In genomic region chr18:8140841-8141501, GRCh38 we compare ENCODE assay signal across 14 cellular contexts.
DNase-seq lines count a peak whose midpoint lies in the region; ATAC-seq, FAIRE-seq and TF ChIP-seq lines count a peak whose summit lies in the region.
"Had no signal": no experiment of that assay in that cellular context is flagged by ENCODE, and none has a peak within 500 bp of the region (broad histone marks: within the 10 kb centered on the region; RNA-seq: fewer than 3 reads in every experiment).

No MANE protein-coding gene starts in this region.

- TF ChIP-seq EP300 in A549 (IDR thresholded peaks at IDR 0.05): no peak

- H3K79me1 ChIP-seq in mesendoderm (ENCODE audit: low read length): no peaks in the 10 kb centered on the region

- TF ChIP-seq POLR2A in A549 (IDR thresholded peaks at IDR 0.05; ENCODE audit: low read length): no peak

- no peak overlapping the region for H3K4ac ChIP-seq in mesendoderm (ENCODE audit: low read depth, low read length)

- H2BK120ac ChIP-seq in mesendoderm (ENCODE audit: low read depth, low read length): no peak overlapping the region

- H3K36me3 Mint-ChIP-seq in endodermal cell (ENCODE audit: low read depth): peaks cover 24% of the 10 kb centered on the region
- peaks cover 20% of the 10 kb centered on the region for H3K36me3 Mint-ChIP-seq in osteocyte (ENCODE audit: unreplicated experiment)
- H3K36me3 Mint-ChIP-seq: natural killer cell had no signal

- POLR2A ChIA-PET in A549 (lab: Yijun Ruan, JAX): no interaction called here

- peak overlapping the region; percentile 2 to 34; a peak in 2 of 6 replicates for H3K27ac ChIP-seq in A549
- no peak overlapping the region for H3K27ac ChIP-seq in endodermal cell (ENCODE audit: low read depth, low read length)
- H3K27ac ChIP-seq in mesendoderm (ENCODE audit: low read depth, low read length): no peak overlapping the region

- H3K56ac ChIP-seq in mesendoderm (ENCODE audit: low read length): no peak overlapping the region

- H3K27me3 ChIP-seq in endodermal cell (ENCODE audit: control insufficient read depth, insufficient read depth, low read length, poor library complexity, severe bottlenecking) (no peaks in the 10 kb centered on the region), mesendoderm (ENCODE audit: insufficient read depth, low read length, poor library complexity) (no peaks in the 10 kb centered on the region)

- no peak overlapping the region for H2BK5ac ChIP-seq in mesendoderm (ENCODE audit: low read length)

- H3K18ac ChIP-seq in mesendoderm (ENCODE audit: low read length): no peak overlapping the region

- H3K9me3 ChIP-seq in A549: no peaks in the 10 kb centered on the region
- peaks cover 14% of the 10 kb centered on the region for H3K9me3 ChIP-seq in endodermal cell (ENCODE audit: control insufficient read depth, low read length)

- H2AK5ac ChIP-seq in mesendoderm (ENCODE audit: low read length): no peak overlapping the region

- H3K9ac ChIP-seq in endodermal cell (ENCODE audit: extremely low read depth, low read length, poor library complexity, severe bottlenecking) (no peak overlapping the region), mesendoderm (ENCODE audit: low read length) (no peak overlapping the region)

- ATAC-seq in A549 (peak; percentile 39 to 67; a peak in 3 of 6 replicates), HG03045 (IDR thresholded peaks at IDR 0.05; ENCODE audit: unreplicated experiment) (no peak)
- ATAC-seq: natural killer cell had no signal

- no peak overlapping the region for H3K4me3 ChIP-seq in A549
- H3K4me3 ChIP-seq in endodermal cell (ENCODE audit: low read length): no peak overlapping the region
- H3K4me3 ChIP-seq in mesendoderm (ENCODE audit: low read length): no peak overlapping the region

- H3K23ac ChIP-seq in mesendoderm (ENCODE audit: low read length): no peak overlapping the region

- H2BK15ac ChIP-seq in mesendoderm (replicated peaks; ENCODE audit: low read depth): no peak overlapping the region

- TF ChIP-seq CTCF in A549 (IDR thresholded peaks at IDR 0.05): no peak
- TF ChIP-seq CTCF in endodermal cell (conservative IDR thresholded peaks at IDR 0.05): no peak
- TF ChIP-seq CTCF in osteocyte (IDR thresholded peaks at IDR 0.05): no peak

- TF ChIP-seq RAD21 in A549 (conservative IDR thresholded peaks at IDR 0.05 in 1 of 2, IDR thresholded peaks at IDR 0.05 in 1 of 2): no peak

- H3K79me2 ChIP-seq in mesendoderm (ENCODE audit: control insufficient read depth, insufficient read depth, low read length): no peaks in the 10 kb centered on the region

- H3K4me3 Mint-ChIP-seq in endodermal cell: no peak overlapping the region
- no peak overlapping the region for H3K4me3 Mint-ChIP-seq in osteocyte (ENCODE audit: unreplicated experiment)
- H3K4me3 Mint-ChIP-seq: natural killer cell; stimulated activated naive CD8-positive, alpha-beta T cell treated with anti-CD3 and anti-CD28 coated beads, Interleukin-15, Interleukin-2, amounts not matched to agents 100 ng/mL and 50 ng/mL, for 24 hours; T-helper 1 cell treated with Interleukin-12 subunit alpha and Interleukin-12 subunit beta and Interleukin-4 antibody, amounts not matched to agents 30 μg/mL and 1 μg/mL, for 36 hours had no signal

- 47% methylated on average over 8 of the region's 8 CpGs for WGBS in A549 (ENCODE audit: missing lambda C conversion rate)
- WGBS in endodermal cell (ENCODE audit: insufficient coverage in 1 of 2, insufficient read length in 1 of 2), 2 experiments: 89 to 93% methylated on average over 8 of the region's 8 CpGs
- WGBS in mesendoderm (ENCODE audit: extremely low coverage, insufficient coverage, low lambda C conversion rate): no CpG with 5 or more reads among the region's 8 CpGs

- H3K27me3 Mint-ChIP-seq in endodermal cell (ENCODE audit: insufficient read depth) (no peaks in the 10 kb centered on the region), osteocyte (ENCODE audit: unreplicated experiment) (no peaks in the 10 kb centered on the region)
- H3K27me3 Mint-ChIP-seq: stimulated activated naive CD8-positive, alpha-beta T cell treated with anti-CD3 and anti-CD28 coated beads, Interleukin-15, Interleukin-2, amounts not matched to agents 100 ng/mL and 50 ng/mL, for 24 hours had no signal

- H3K4me1 Mint-ChIP-seq in endodermal cell (peaks cover 7% of the 10 kb centered on the region), osteocyte (ENCODE audit: unreplicated experiment) (peaks cover 26% of the 10 kb centered on the region)
- H3K4me1 Mint-ChIP-seq: natural killer cell had no signal

- H3K4me1 ChIP-seq in A549 (peaks cover 12% of the 10 kb centered on the region; the same call in 2 of the 3 replicates), endodermal cell (ENCODE audit: control insufficient read depth, insufficient read depth, low read length) (peaks cover 5% of the 10 kb centered on the region), mesendoderm (ENCODE audit: control insufficient read depth, low read depth, low read length) (no peaks in the 10 kb centered on the region)

- H3K9me3 Mint-ChIP-seq in endodermal cell: peaks cover 13% of the 10 kb centered on the region
- peaks cover 4% of the 10 kb centered on the region for H3K9me3 Mint-ChIP-seq in osteocyte (ENCODE audit: unreplicated experiment)

- H4K8ac ChIP-seq in mesendoderm (ENCODE audit: low read depth, low read length): no peak overlapping the region

- H3K4me2 ChIP-seq in A549 (peak overlapping the region; percentile 1; the same call in 1 of the 3 replicates), mesendoderm (ENCODE audit: low read length) (no peak overlapping the region)

- FAIRE-seq in A549 (lab: Jason Lieb, UNC): no peak

- no peak overlapping the region for H4K5ac ChIP-seq in mesendoderm (ENCODE audit: low read length)

- H3K27ac Mint-ChIP-seq in endodermal cell (no peak overlapping the region), osteocyte (ENCODE audit: unreplicated experiment) (no peak overlapping the region)
- H3K27ac Mint-ChIP-seq: natural killer cell; stimulated activated naive CD8-positive, alpha-beta T cell treated with anti-CD3 and anti-CD28 coated beads, Interleukin-15, Interleukin-2, amounts not matched to agents 100 ng/mL and 50 ng/mL, for 24 hours; T-helper 1 cell treated with Interleukin-12 subunit alpha and Interleukin-12 subunit beta and Interleukin-4 antibody, amounts not matched to agents 30 μg/mL and 1 μg/mL, for 36 hours had no signal

- CTCF ChIA-PET in A549 (lab: Yijun Ruan, JAX): no interaction called here

- DNase-seq in A549 (ENCODE audit: low read depth in 1 of 2, low spot score in 1 of 2) (peak in 1 of 2 experiments; percentile 19), LHCN-M2 (ENCODE audit: low read depth) (peak; percentile 79), endodermal cell (peak; percentile 48), mesendoderm (peak; percentile 44), NCI-H345 treated with DMSO at 0.1 percent for 48 hours (lab: John Stamatoyannopoulos, UW; ENCODE audit: unreplicated experiment) (no peak), globus pallidus (ENCODE audit: low spot score) (no peak), osteocyte (ENCODE audit: extremely low spot score, unreplicated experiment) (no peak)
- DNase-seq: ACHN; effector CD8-positive, alpha-beta T cell; natural killer cell; NCI-H1436 had no signal

- peaks cover 23% of the 10 kb centered on the region for H3K36me3 ChIP-seq in endodermal cell (ENCODE audit: control insufficient read depth, insufficient read depth, low read length)
- H3K36me3 ChIP-seq in mesendoderm (ENCODE audit: control insufficient read depth, insufficient read depth, low read length): no peaks in the 10 kb centered on the region

TF ChIP-seq in A549, 52 proteins besides CTCF, POLR2A, EP300 and RAD21:
- TF ChIP-seq TP53 (CRISPR knock-in tag; IDR thresholded peaks at IDR 0.05) (no peak), HOXB13 (CRISPR knock-in tag; IDR thresholded peaks at IDR 0.05; ENCODE audit: low read depth) (no peak), ESRRA (IDR thresholded peaks at IDR 0.05; ENCODE audit: borderline replicate concordance, low read length) (no peak), CBX2 (IDR thresholded peaks at IDR 0.05; ENCODE audit: borderline replicate concordance, low read depth) (no peak), HEYL (CRISPR knock-in tag; IDR thresholded peaks at IDR 0.05) (no peak), ZC3H11A (IDR thresholded peaks at IDR 0.05) (no peak), CHD4 (IDR thresholded peaks at IDR 0.05; ENCODE audit: borderline replicate concordance) (no peak), EHF (CRISPR knock-in tag; IDR thresholded peaks at IDR 0.05) (no peak), POLR2AphosphoS2 (conservative IDR thresholded peaks at IDR 0.05; ENCODE audit: low read length) (no peak), EHMT2 (IDR thresholded peaks at IDR 0.05; ENCODE audit: low read depth) (no peak), RCOR1 (IDR thresholded peaks at IDR 0.05; ENCODE audit: low read depth, low read length) (no peak), TFCP2L1 (CRISPR knock-in tag; IDR thresholded peaks at IDR 0.05) (no peak), PHF8 (IDR thresholded peaks at IDR 0.05; ENCODE audit: borderline replicate concordance, low read depth) (no peak), RFX5 (IDR thresholded peaks at IDR 0.05) (no peak)
- TF ChIP-seq, protein P1, sequence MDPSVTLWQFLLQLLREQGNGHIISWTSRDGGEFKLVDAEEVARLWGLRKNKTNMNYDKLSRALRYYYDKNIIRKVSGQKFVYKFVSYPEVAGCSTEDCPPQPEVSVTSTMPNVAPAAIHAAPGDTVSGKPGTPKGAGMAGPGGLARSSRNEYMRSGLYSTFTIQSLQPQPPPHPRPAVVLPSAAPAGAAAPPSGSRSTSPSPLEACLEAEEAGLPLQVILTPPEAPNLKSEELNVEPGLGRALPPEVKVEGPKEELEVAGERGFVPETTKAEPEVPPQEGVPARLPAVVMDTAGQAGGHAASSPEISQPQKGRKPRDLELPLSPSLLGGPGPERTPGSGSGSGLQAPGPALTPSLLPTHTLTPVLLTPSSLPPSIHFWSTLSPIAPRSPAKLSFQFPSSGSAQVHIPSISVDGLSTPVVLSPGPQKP (IDR thresholded peaks at IDR 0.05; ENCODE audit: low read depth, low read length): no peak
- TF ChIP-seq, protein P2, sequence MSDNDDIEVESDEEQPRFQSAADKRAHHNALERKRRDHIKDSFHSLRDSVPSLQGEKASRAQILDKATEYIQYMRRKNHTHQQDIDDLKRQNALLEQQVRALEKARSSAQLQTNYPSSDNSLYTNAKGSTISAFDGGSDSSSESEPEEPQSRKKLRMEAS (IDR thresholded peaks at IDR 0.05): no peak

Comparison
In these comparisons a context has a peak if more than half of its experiments do, and no peak if none do; other contexts are left out.
1. DNase-seq: peak in LHCN-M2 (single experiment), endodermal cell (single experiment) and mesendoderm (single experiment); none in NCI-H345 treated with DMSO at 0.1 percent for 48 hours (single experiment), globus pallidus (single experiment) and osteocyte (single experiment).
2. H3K27ac ChIP-seq: peak in A549 (2 of 2); none in endodermal cell (single experiment) and mesendoderm (single experiment).